In genomic region chr12:45377815-45378214, GRCh38 we compare ENCODE assay signal across 17 cellular contexts.
DNase-seq lines count a peak whose midpoint lies in the region; ATAC-seq and TF ChIP-seq lines count a peak whose summit lies in the region.
"Had no signal": no experiment of that assay in that cellular context is flagged by ENCODE, and none has a peak within 500 bp of the region (broad histone marks: within the 10 kb centered on the region; RNA-seq: fewer than 3 reads in every experiment).

No MANE protein-coding gene starts in this region.

- H2AFZ ChIP-seq in SK-N-SH (ENCODE audit: low read depth), result no peak overlapping the region

- DNase-seq in EL, result peak; percentile 18
- no peak for DNase-seq in HFFc6
- DNase-seq in SK-N-SH, result no peak
- peak; percentile 7 to 18 for DNase-seq in foreskin keratinocyte
- no peak for DNase-seq in activated gamma-delta T cell (lab: John Stamatoyannopoulos, UW)
- no peak for DNase-seq in NCI-H1092 treated with DMSO at 0.1 percent for 48 hours (lab: John Stamatoyannopoulos, UW)
- no peak for DNase-seq in foreskin melanocyte
- DNase-seq: 8988T; Calu3; CD8-positive, alpha-beta T cell; DMS79 treated with DMSO at 0.1 percent for 48 hours; GOT3; H7 had no signal

- 0 out of 2 replicates have a peak overlapping the region, but pooled peaks have one; percentile 16 for H3K27ac Mint-ChIP-seq in HFFc6
- H3K27ac Mint-ChIP-seq: B cell; CD8-positive, alpha-beta T cell had no signal

- TF ChIP-seq CTCF in HFFc6 (IDR thresholded peaks at IDR 0.05) (no peak), SK-N-SH (IDR thresholded peaks at IDR 0.05) (no peak), foreskin keratinocyte (conservative IDR thresholded peaks at IDR 0.05) (no peak)

- no peaks in the 10 kb centered on the region for H3K9me2 ChIP-seq in SK-N-SH

- H3K27ac ChIP-seq in SK-N-SH (ENCODE audit: low read depth in 2 of 2, low read length in 1 of 2) (peak overlapping the region in 1 of 2 experiments; percentile 28; a peak in 2 of 4 replicates), foreskin keratinocyte (no peak overlapping the region)
- H3K27ac ChIP-seq: BLaER1 treated with 17β-estradiol and CSF1 and Interleukin-3, amounts not matched to agents 10 nM and 100 nM; HL-60 had no signal

- peaks cover 23% of the 10 kb centered on the region for H3K36me3 Mint-ChIP-seq in HFFc6 (ENCODE audit: low read depth)

- peaks cover 22% of the 10 kb centered on the region for H3F3A ChIP-seq in SK-N-SH (replicated peaks; ENCODE audit: insufficient read depth)

- CTCF ChIA-PET in SK-N-SH (lab: Yijun Ruan, JAX), result interaction anchor here (2.7 kb wide), 1 partner anchor 11 kb away, joined by 11 read pairs; no protein-coding TSS in a partner anchor

- H3K9ac ChIP-seq in SK-N-SH, result no peak overlapping the region
- H3K9ac ChIP-seq: BLaER1 treated with 17β-estradiol and CSF1 and Interleukin-3, amounts not matched to agents 10 nM and 100 nM had no signal

- no peaks in the 10 kb centered on the region for H3K9me3 ChIP-seq in SK-N-SH
- H3K9me3 ChIP-seq: BLaER1 treated with 17β-estradiol and CSF1 and Interleukin-3, amounts not matched to agents 10 nM and 100 nM had no signal

- 3% methylated on average over 1 of the region's 1 CpG for WGBS in SK-N-SH (ENCODE audit: low lambda C conversion rate)

- H3K27me3 Mint-ChIP-seq in HFFc6 (ENCODE audit: insufficient read depth), result no peaks in the 10 kb centered on the region
- H3K27me3 Mint-ChIP-seq: B cell had no signal

- H3K4me2 ChIP-seq in SK-N-SH, result 0 out of 2 replicates have a peak overlapping the region, but pooled peaks have one; percentile 4

- no peak overlapping the region for H3K4me3 Mint-ChIP-seq in HFFc6
- H3K4me3 Mint-ChIP-seq: B cell; CD8-positive, alpha-beta T cell had no signal

- no peak for TF ChIP-seq EP300 in SK-N-SH (IDR thresholded peaks at IDR 0.05; ENCODE audit: borderline replicate concordance in 1 of 2, low read depth in 1 of 2, low read length in 1 of 2)

- ATAC-seq in foreskin keratinocyte, result peak; percentile 37
- ATAC-seq in HG03097 (IDR thresholded peaks at IDR 0.05; ENCODE audit: low FRiP score, unreplicated experiment), result no peak
- ATAC-seq: CD8-positive, alpha-beta T cell had no signal

- H3K36me3 ChIP-seq in SK-N-SH (replicated peaks in 1 of 2; ENCODE audit: control insufficient read depth in 1 of 2, insufficient read depth in 2 of 2, low read length in 1 of 2), result peaks cover 13 to 40% of the 10 kb centered on the region in 2 experiments

- H3K4me1 ChIP-seq in SK-N-SH (ENCODE audit: control insufficient read depth in 1 of 2, insufficient read depth in 2 of 2, low read depth in 1 of 2, low read length in 1 of 2), result peaks cover 0 to 18% of the 10 kb centered on the region in 2 experiments; a peak in 2 of 4 replicates
- peaks cover 27% of the 10 kb centered on the region for H3K4me1 ChIP-seq in foreskin keratinocyte

- H3K4me3 ChIP-seq in SK-N-SH (ENCODE audit: low read depth in 2 of 2, low read length in 1 of 2), result no peak overlapping the region
- H3K4me3 ChIP-seq: BLaER1 treated with 17β-estradiol and CSF1 and Interleukin-3, amounts not matched to agents 10 nM and 100 nM had no signal

- no peaks in the 10 kb centered on the region for H4K20me1 ChIP-seq in SK-N-SH (ENCODE audit: insufficient read depth)

- no peaks in the 10 kb centered on the region for H3K79me2 ChIP-seq in SK-N-SH (ENCODE audit: insufficient read depth)

- no peaks in the 10 kb centered on the region for H3K9me3 Mint-ChIP-seq in HFFc6
- H3K9me3 Mint-ChIP-seq: CD8-positive, alpha-beta T cell had no signal

- H3K27me3 ChIP-seq in SK-N-SH (ENCODE audit: insufficient read depth), result no peaks in the 10 kb centered on the region
- H3K27me3 ChIP-seq in foreskin keratinocyte, result no peaks in the 10 kb centered on the region
- H3K27me3 ChIP-seq: BLaER1 treated with 17β-estradiol and CSF1 and Interleukin-3, amounts not matched to agents 10 nM and 100 nM had no signal

- POLR2A ChIA-PET in SK-N-SH (lab: Yijun Ruan, JAX), result no interaction called here

- H3K4me1 Mint-ChIP-seq in HFFc6 (ENCODE audit: low read depth), result peaks cover 49% of the 10 kb centered on the region
- H3K4me1 Mint-ChIP-seq: B cell had no signal

- TF ChIP-seq RAD21 in SK-N-SH (IDR thresholded peaks at IDR 0.05; ENCODE audit: low read length), result no peak

TF ChIP-seq in SK-N-SH, 30 proteins besides CTCF, POLR2A, EP300 and RAD21:
- TF ChIP-seq JUND (IDR thresholded peaks at IDR 0.05), result peak; percentile 42; the same call in 1 of the 2 replicates
- no peak for TF ChIP-seq TEAD4 (IDR thresholded peaks at IDR 0.05; ENCODE audit: borderline replicate concordance, insufficient read depth)
- no peak for TF ChIP-seq USF1 (IDR thresholded peaks at IDR 0.05; ENCODE audit: borderline replicate concordance, low read depth)
- peak; percentile 28; the same call in 1 of the 2 replicates for TF ChIP-seq TCF12 (IDR thresholded peaks at IDR 0.05)
- TF ChIP-seq FOSL2 (IDR thresholded peaks at IDR 0.05; ENCODE audit: borderline replicate concordance, low read depth), result peak; percentile 58; the same call in 1 of the 2 replicates
- no peak for TF ChIP-seq EZH2phosphoT487 (IDR thresholded peaks at IDR 0.05; ENCODE audit: borderline replicate concordance, low read depth)
- TF ChIP-seq, protein P1, sequence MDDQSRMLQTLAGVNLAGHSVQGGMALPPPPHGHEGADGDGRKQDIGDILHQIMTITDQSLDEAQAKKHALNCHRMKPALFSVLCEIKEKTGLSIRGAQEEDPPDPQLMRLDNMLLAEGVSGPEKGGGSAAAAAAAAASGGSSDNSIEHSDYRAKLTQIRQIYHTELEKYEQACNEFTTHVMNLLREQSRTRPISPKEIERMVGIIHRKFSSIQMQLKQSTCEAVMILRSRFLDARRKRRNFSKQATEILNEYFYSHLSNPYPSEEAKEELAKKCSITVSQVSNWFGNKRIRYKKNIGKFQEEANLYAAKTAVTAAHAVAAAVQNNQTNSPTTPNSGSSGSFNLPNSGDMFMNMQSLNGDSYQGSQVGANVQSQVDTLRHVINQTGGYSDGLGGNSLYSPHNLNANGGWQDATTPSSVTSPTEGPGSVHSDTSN (IDR thresholded peaks at IDR 0.05), result peak; percentile 34; the same call in 1 of the 2 replicates
- TF ChIP-seq, protein P2, sequence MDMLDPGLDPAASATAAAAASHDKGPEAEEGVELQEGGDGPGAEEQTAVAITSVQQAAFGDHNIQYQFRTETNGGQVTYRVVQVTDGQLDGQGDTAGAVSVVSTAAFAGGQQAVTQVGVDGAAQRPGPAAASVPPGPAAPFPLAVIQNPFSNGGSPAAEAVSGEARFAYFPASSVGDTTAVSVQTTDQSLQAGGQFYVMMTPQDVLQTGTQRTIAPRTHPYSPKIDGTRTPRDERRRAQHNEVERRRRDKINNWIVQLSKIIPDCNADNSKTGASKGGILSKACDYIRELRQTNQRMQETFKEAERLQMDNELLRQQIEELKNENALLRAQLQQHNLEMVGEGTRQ (IDR thresholded peaks at IDR 0.05; ENCODE audit: borderline replicate concordance, low read depth, low read length), result no peak

Comparison
In these comparisons a context has a peak if more than half of its experiments do, and no peak if none do; other contexts are left out.
1. DNase-seq: peak in EL (single experiment) and foreskin keratinocyte (2 of 2); none in HFFc6 (single experiment), SK-N-SH (single experiment), activated gamma-delta T cell (single experiment), NCI-H1092 treated with DMSO at 0.1 percent for 48 hours (single experiment) and foreskin melanocyte (single experiment).